13 cellular contexts compared by ENCODE assay signal in genomic region chr2:166170356-166170755, GRCh38. TPM values are rescaled to one million over a fixed set of nuclear protein-coding genes. Genes with fewer than 3 reads are reported as not detected.
DNase-seq lines count a peak whose midpoint lies in the region; ATAC-seq and TF ChIP-seq lines count a peak whose summit lies in the region.
"Had no signal": no experiment of that assay in that cellular context is flagged by ENCODE, and none has a peak within 500 bp of the region (broad histone marks: within the 10 kb centered on the region; RNA-seq: fewer than 3 reads in every experiment).

No MANE protein-coding gene starts in this region.

- peak; percentile 87 for ATAC-seq in HG02870 (IDR thresholded peaks at IDR 0.05; ENCODE audit: unreplicated experiment)
- no peak for ATAC-seq in HG03571 (IDR thresholded peaks at IDR 0.05; ENCODE audit: unreplicated experiment)
- ATAC-seq in GM19328 (IDR thresholded peaks at IDR 0.05; ENCODE audit: unreplicated experiment) = no peak
- ATAC-seq: A549 had no signal

- no peak overlapping the region for H3K4me3 ChIP-seq in retinal pigment epithelial cell (ENCODE audit: low read length)
- H3K4me3 ChIP-seq: A549, left ventricle myocardium inferior had no signal

- no peak for TF ChIP-seq CTCF in retinal pigment epithelial cell (conservative IDR thresholded peaks at IDR 0.05; ENCODE audit: low read depth, low read length)

- DNase-seq in NCI-H748 treated with DMSO at 0.1 percent for 48 hours (lab: John Stamatoyannopoulos, UW) (peak; percentile 69), NCI-H748 (lab: John Stamatoyannopoulos, UW; ENCODE audit: unreplicated experiment) (no peak), RPMI7951 (ENCODE audit: low read depth) (peak; percentile 39), retinal pigment epithelial cell (ENCODE audit: low read depth) (peak; percentile 22), HuH-7 (ENCODE audit: low spot score) (no peak)
- DNase-seq: left ventricle myocardium inferior, NCI-H345 had no signal

RNA-seq across cellular contexts. Expression of gene SCN1A, which starts 42.5 kb away (rescaled TPM):
- total RNA-seq in RPMI7951 (2014; rRNA removed; shearing (Covaris generic)) = not detected in 2 replicates
- total RNA-seq: HT-29, posterior vena cava had no signal

Comparison
In these comparisons a context has a peak if more than half of its experiments do, and no peak if none do; other contexts are left out.
1. DNase-seq: peak in NCI-H748 treated with DMSO at 0.1 percent for 48 hours (single experiment), RPMI7951 (single experiment) and retinal pigment epithelial cell (single experiment); none in NCI-H748 (single experiment) and HuH-7 (single experiment).